17 cellular contexts compared by ENCODE assay signal in the genomic region with DNA sequence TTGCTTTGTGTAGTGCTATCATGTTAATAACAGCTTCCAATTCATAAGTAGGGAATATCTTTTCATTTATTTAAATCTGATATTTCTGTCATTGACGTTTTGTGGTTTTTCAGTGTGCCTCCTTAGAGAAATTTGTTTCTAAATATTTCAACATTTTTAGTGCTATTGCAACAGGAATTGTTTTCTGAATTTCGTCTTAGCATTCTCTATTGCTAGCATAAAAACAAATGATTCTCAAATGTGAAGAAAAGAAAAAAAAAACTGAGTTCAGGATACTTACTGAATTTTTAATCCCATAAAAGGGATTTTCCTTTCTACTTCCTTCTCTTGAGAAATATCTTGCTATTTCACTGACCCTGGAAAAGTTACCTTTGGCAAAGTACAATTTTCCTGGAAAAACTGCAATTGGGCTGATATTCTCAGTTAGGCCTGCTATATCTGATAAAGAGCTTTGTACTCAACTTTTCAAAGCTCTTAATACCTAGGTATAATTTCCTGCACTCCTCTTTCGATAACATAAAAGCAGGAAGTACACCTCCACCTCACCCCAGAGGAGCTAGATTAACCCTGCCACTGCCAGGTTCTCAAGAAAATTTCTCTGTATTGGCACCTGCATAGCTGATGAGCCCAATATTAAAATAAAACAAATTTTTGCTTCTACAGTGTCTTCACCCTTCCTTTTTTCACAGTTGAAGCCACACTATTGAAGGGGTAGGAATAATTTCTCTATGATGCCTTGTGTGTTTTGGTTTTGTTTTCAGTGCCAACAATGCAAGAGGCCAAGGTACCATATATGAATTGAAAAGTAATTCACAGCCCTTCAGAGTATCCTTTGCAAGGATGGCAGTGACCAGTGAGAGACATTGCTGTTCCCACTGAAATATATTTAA. TPM values are rescaled to one million over a fixed set of nuclear protein-coding genes. Genes with fewer than 3 reads are reported as not detected.
DNase-seq lines count a peak whose midpoint lies in the region; ATAC-seq, FAIRE-seq and TF ChIP-seq lines count a peak whose summit lies in the region.
"Had no signal": no experiment of that assay in that cellular context is flagged by ENCODE, and none has a peak within 500 bp of the region (broad histone marks: within the 10 kb centered on the region; RNA-seq: fewer than 3 reads in every experiment).

No MANE protein-coding gene starts in this region.

- no peak overlapping the region for H3K4me3 ChIP-seq in subcutaneous abdominal adipose tissue (ENCODE audit: low read depth in 1 of 5, low read length in 5 of 5)

- H3K9me3 ChIP-seq in subcutaneous abdominal adipose tissue (ENCODE audit: control insufficient read depth in 5 of 5, low read length in 5 of 5): no peaks in the 10 kb centered on the region

- peak; percentile 21 for DNase-seq in DMS153 treated with DMSO at 0.1 percent for 48 hours (lab: John Stamatoyannopoulos, UW; ENCODE audit: unreplicated experiment)
- DNase-seq in DMS153 (lab: John Stamatoyannopoulos, UW): no peak
- peak; percentile 14 for DNase-seq in SKM-1 (lab: John Stamatoyannopoulos, UW; ENCODE audit: unreplicated experiment)
- DNase-seq in left colon: no peak
- no peak for DNase-seq in D721Med (ENCODE audit: insufficient read length, low spot score)
- DNase-seq: 8988T; activated CD4-positive, alpha-beta T cell treated with anti-CD3 and anti-CD28 coated beads, Interleukin-2, amount 10 ng/mL, durations not matched to agents 24 days and 14 days; activated T-cell treated with anti-CD3 and anti-CD28 coated beads, Interleukin-2, amount 50 U/mL, for 24 hours; CD4-positive, CD25-positive, alpha-beta regulatory T cell; effector memory CD4-positive, alpha-beta T cell; Kasumi-1; NCI-H2029 treated with DMSO at 0.1 percent for 48 hours; NCI-H526 treated with DMSO at 0.1 percent for 48 hours had no signal

- peak overlapping the region in 2 of 5 donors; percentile 7 to 47 for H3K9ac ChIP-seq in subcutaneous abdominal adipose tissue (ENCODE audit: low read length in 5 of 5)

- peaks cover 2 to 30% (median 22%) of the 10 kb centered on the region in 5 donors for H3K4me1 ChIP-seq in subcutaneous abdominal adipose tissue (ENCODE audit: control insufficient read depth in 5 of 5, insufficient read depth in 5 of 5, low read length in 5 of 5)

- H3K27me3 ChIP-seq in subcutaneous abdominal adipose tissue (ENCODE audit: control insufficient read depth in 5 of 5, insufficient read depth in 4 of 5, low read length in 5 of 5): no peaks in the 10 kb centered on the region

- no peaks in the 10 kb centered on the region for H3K36me3 ChIP-seq in subcutaneous abdominal adipose tissue (ENCODE audit: control insufficient read depth in 5 of 5, insufficient read depth in 5 of 5, low read length in 5 of 5)

- no peak for TF ChIP-seq CTCF in D721Med (IDR thresholded peaks at IDR 0.05; ENCODE audit: insufficient read depth, missing control alignments)

- no peak for FAIRE-seq in D721Med (lab: Jason Lieb, UNC)
- FAIRE-seq: islet of Langerhans had no signal

- intact Hi-C loops in left colon (cut with DNase I, micrococcal nuclease): no loop called here

- ATAC-seq in left colon (peak; percentile 75), HG03565 (IDR thresholded peaks at IDR 0.05; ENCODE audit: unreplicated experiment) (no peak), GM21381 (IDR thresholded peaks at IDR 0.05; ENCODE audit: unreplicated experiment) (no peak)

- H3K27ac ChIP-seq in subcutaneous abdominal adipose tissue (ENCODE audit: low read depth, low read length): peak overlapping the region; percentile 51

RNA-seq across cellular contexts. Expression of gene PTPN14, which starts 35.6 kb away (rescaled TPM):
- 1 to 10 TPM; 6.8 TPM for total RNA-seq in left colon

Comparison
In these comparisons a context has a peak if more than half of its experiments do, and no peak if none do; other contexts are left out.
1. DNase-seq: peak in DMS153 treated with DMSO at 0.1 percent for 48 hours (single experiment) and SKM-1 (single experiment); none in DMS153 (single experiment), left colon (0 of 2) and D721Med (single experiment).